ENCODE assay signal across 20 cellular contexts in the genomic region with DNA sequence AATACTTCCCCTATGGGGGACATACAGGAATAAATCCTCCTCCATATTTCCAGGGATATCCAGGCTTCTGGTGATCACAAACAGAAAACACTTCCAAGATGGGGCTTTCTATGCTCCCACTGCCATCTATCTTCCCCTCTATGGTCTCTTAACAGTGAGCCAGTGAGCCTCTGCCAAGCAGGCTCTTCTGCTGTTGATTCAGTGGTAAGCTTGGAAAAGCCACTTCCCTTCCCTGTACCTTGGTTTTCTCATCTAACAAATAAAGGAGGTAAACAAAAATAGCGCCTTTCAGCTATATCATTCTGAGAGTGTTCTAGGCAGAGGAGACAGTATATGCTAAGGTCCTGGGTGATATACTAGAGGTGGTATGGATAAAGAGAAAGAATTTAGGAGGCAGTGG.
"Had no signal": no experiment of that assay in that cellular context is flagged by ENCODE, and none has a peak within 500 bp of the region (broad histone marks: within the 10 kb centered on the region; RNA-seq: fewer than 3 reads in every experiment).

No MANE protein-coding gene starts in this region.

- H3K27ac ChIP-seq: KMS-11, RWPE1 had no signal

- H3K4me3 ChIP-seq: K562 had no signal

- DNase-seq: Kasumi-1; MM.1S; NCI-H1092 treated with DMSO at 0.1 percent for 48 hours; NCI-H1436; NCI-H187; NCI-H2081; NCI-H2107; NCI-H2227 treated with DMSO at 0.1 percent for 48 hours; NCI-H524; NCI-H526 treated with DMSO at 0.1 percent for 48 hours; NCI-H748 treated with DMSO at 0.1 percent for 48 hours; NK-92 treated with Interleukin-12 subunit alpha and Interleukin-12 subunit beta, amount 100 ng/mL, for 24 hours; PC-3; SHP77; T-helper 1 cell had no signal

- ATAC-seq: K562, Panc1, PC-3, SK-N-SH treated with all-trans-retinoic acid at 6 μM for 48 hours had no signal
